In genomic region chr10:37488792-37489657, GRCh38 we compare ENCODE assay signal across 19 cellular contexts.
A peak's percentile ranks its signal among the peaks of the same experiment; 100 is the strongest.
DNase-seq lines count a peak whose midpoint lies in the region; ATAC-seq, FAIRE-seq and TF ChIP-seq lines count a peak whose summit lies in the region.
"Had no signal": no experiment of that assay in that cellular context is flagged by ENCODE, and none has a peak within 500 bp of the region (broad histone marks: within the 10 kb centered on the region; RNA-seq: fewer than 3 reads in every experiment).

No MANE protein-coding gene starts in this region.

- intact Hi-C loops in ovary (cut with DNase I) = no loop called here

- H2BK5ac ChIP-seq in mesenchymal stem cell (ENCODE audit: low read depth, low read length, poor library complexity, severe bottlenecking) = no peak overlapping the region

- H3K18ac ChIP-seq in mesenchymal stem cell (ENCODE audit: low read depth in 1 of 2, low read length in 2 of 2) = no peak overlapping the region

- H2BK120ac ChIP-seq in mesenchymal stem cell (ENCODE audit: low read depth, low read length) = no peak overlapping the region

- H3K27ac Mint-ChIP-seq in effector memory CD8-positive, alpha-beta T cell = no peak overlapping the region
- H3K27ac Mint-ChIP-seq: endodermal cell had no signal

- H3K9me3 ChIP-seq in SJSA1 (replicated peaks) (no peaks in the 10 kb centered on the region), ovary (no peaks in the 10 kb centered on the region), mesenchymal stem cell (ENCODE audit: control insufficient read depth, low read length) (no peaks in the 10 kb centered on the region)
- H3K9me3 ChIP-seq: BE2C, left ventricle myocardium inferior, neutrophil, vagina had no signal

- H3K23ac ChIP-seq in mesenchymal stem cell (ENCODE audit: low read length in 2 of 2) = no peak overlapping the region

- no peak for TF ChIP-seq EP300 in ovary (IDR thresholded peaks at IDR 0.05)

- H3K27me3 Mint-ChIP-seq in effector memory CD8-positive, alpha-beta T cell = no peaks in the 10 kb centered on the region

- TF ChIP-seq CTCF in fibroblast of the aortic adventitia (IDR thresholded peaks at IDR 0.05; ENCODE audit: insufficient read depth, low read length) (no peak), ovary (IDR thresholded peaks at IDR 0.05) (no peak)

- peaks cover 7 to 12% of the 10 kb centered on the region in 2 donors for H3K9me3 Mint-ChIP-seq in effector memory CD8-positive, alpha-beta T cell

- no peak overlapping the region for H2AFZ ChIP-seq in mesenchymal stem cell (ENCODE audit: low read depth, low read length)

- no peak overlapping the region for H4K8ac ChIP-seq in mesenchymal stem cell (ENCODE audit: low read length)

- H3K14ac ChIP-seq in mesenchymal stem cell (ENCODE audit: low read length in 2 of 2) = no peak overlapping the region

- H2BK12ac ChIP-seq in mesenchymal stem cell (ENCODE audit: low read length in 2 of 2) = no peak overlapping the region

- FAIRE-seq in A204.1 (lab: Jason Lieb, UNC) = peak; percentile 97
- FAIRE-seq: astrocyte, GM18507 had no signal

- no peak overlapping the region for H3K4me3 Mint-ChIP-seq in effector memory CD8-positive, alpha-beta T cell
- H3K4me3 Mint-ChIP-seq: endodermal cell had no signal

- H2BK15ac ChIP-seq in mesenchymal stem cell (ENCODE audit: low read depth, poor library complexity, severe bottlenecking) = no peak overlapping the region

- H3K9ac ChIP-seq in mesenchymal stem cell (ENCODE audit: low read length) = no peak overlapping the region

- ATAC-seq in HG03280 (IDR thresholded peaks at IDR 0.05; ENCODE audit: unreplicated experiment) = peak; percentile 68
- ATAC-seq in effector memory CD8-positive, alpha-beta T cell (replicated peaks) = no peak

- no peaks in the 10 kb centered on the region for H3K4me1 Mint-ChIP-seq in effector memory CD8-positive, alpha-beta T cell (ENCODE audit: low read depth in 2 of 2)
- H3K4me1 Mint-ChIP-seq: endodermal cell had no signal

- H3K27me3 ChIP-seq in SJSA1 (replicated peaks) (no peaks in the 10 kb centered on the region), ovary (no peaks in the 10 kb centered on the region), mesenchymal stem cell (ENCODE audit: control insufficient read depth in 1 of 2, insufficient read depth in 1 of 2, low read length in 2 of 2) (no peaks in the 10 kb centered on the region)
- H3K27me3 ChIP-seq: BE2C, neutrophil, vagina had no signal

- no peak overlapping the region for H2AK5ac ChIP-seq in mesenchymal stem cell (ENCODE audit: low read length, severe bottlenecking)

- H3K79me1 ChIP-seq in mesenchymal stem cell (replicated peaks; ENCODE audit: low read length, poor library complexity, severe bottlenecking) = no peaks in the 10 kb centered on the region

- no peak overlapping the region for H3K4me2 ChIP-seq in mesenchymal stem cell (ENCODE audit: low read length, poor library complexity, severe bottlenecking)

- H3K4me1 ChIP-seq in SJSA1 (replicated peaks) (peaks cover 25% of the 10 kb centered on the region), ovary (ENCODE audit: insufficient read depth) (no peaks in the 10 kb centered on the region), mesenchymal stem cell (ENCODE audit: control insufficient read depth, insufficient read depth, low read depth, low read length) (no peaks in the 10 kb centered on the region)
- H3K4me1 ChIP-seq: BE2C, left ventricle myocardium inferior, vagina had no signal

- no peak overlapping the region for H3K4ac ChIP-seq in mesenchymal stem cell (ENCODE audit: low read depth in 1 of 2, low read length in 2 of 2)

- H3K27ac ChIP-seq in SJSA1 (peak overlapping the region; percentile 92), ovary (no peak overlapping the region), mesenchymal stem cell (ENCODE audit: low read length, poor library complexity, severe bottlenecking) (no peak overlapping the region)
- H3K27ac ChIP-seq: left ventricle myocardium inferior, neutrophil, vagina had no signal

- no peak overlapping the region for H3K4me3 ChIP-seq in SJSA1
- no peak overlapping the region for H3K4me3 ChIP-seq in fibroblast of the aortic adventitia (ENCODE audit: low read depth, low read length)
- no peak overlapping the region for H3K4me3 ChIP-seq in ovary
- H3K4me3 ChIP-seq in mesenchymal stem cell (ENCODE audit: insufficient read depth in 1 of 2, low read depth in 1 of 2, low read length in 2 of 2) = no peak overlapping the region
- H3K4me3 ChIP-seq: left ventricle myocardium inferior, vagina had no signal

- no peak for TF ChIP-seq POLR2A in ovary (IDR thresholded peaks at IDR 0.05)

- H3K36me3 Mint-ChIP-seq in effector memory CD8-positive, alpha-beta T cell (ENCODE audit: insufficient read depth) = no peaks in the 10 kb centered on the region

- WGBS in ovary, 3 donors = 71 to 79% (median 71%) methylated on average over 10 of the region's 10 CpGs
- WGBS in mesenchymal stem cell = 70% methylated on average over 10 of the region's 10 CpGs

- H4K91ac ChIP-seq in mesenchymal stem cell (ENCODE audit: low read length) = no peak overlapping the region

- H3K36me3 ChIP-seq in SJSA1 = no peaks in the 10 kb centered on the region
- H3K36me3 ChIP-seq in ovary = no peaks in the 10 kb centered on the region
- H3K36me3 ChIP-seq in mesenchymal stem cell (ENCODE audit: control insufficient read depth in 1 of 2, insufficient read depth in 2 of 2, low read depth in 1 of 2, low read length in 2 of 2) = no peaks in the 10 kb centered on the region
- H3K36me3 ChIP-seq: BE2C, left ventricle myocardium inferior, neutrophil, vagina had no signal

- peak; percentile 92 to 98 for DNase-seq in SJSA1 (ENCODE audit: low read depth in 1 of 2, low spot score in 2 of 2)
- DNase-seq in fibroblast of the aortic adventitia (ENCODE audit: low read depth) = peak; percentile 10
- DNase-seq in ovary = no peak
- no peak for DNase-seq in DMS153 treated with DMSO at 0.1 percent for 48 hours (lab: John Stamatoyannopoulos, UW; ENCODE audit: unreplicated experiment)
- no peak for DNase-seq in effector memory CD8-positive, alpha-beta T cell
- DNase-seq in mesenchymal stem cell = no peak
- DNase-seq: activated CD4-positive, alpha-beta T cell treated with anti-CD3 and anti-CD28 coated beads for 48 hours; BE2C; endodermal cell; left ventricle myocardium inferior; MV-4-11; NCI-H226; stimulated activated CD8-positive, alpha-beta memory T cell treated with anti-CD3 and anti-CD28 coated beads, Interleukin-4, amount 100 ng/mL, for 48 hours had no signal

Comparison
In these comparisons a context has a peak if more than half of its experiments do, and no peak if none do; other contexts are left out.
1. DNase-seq: peak in SJSA1 (2 of 2) and fibroblast of the aortic adventitia (single experiment); none in ovary (0 of 5), DMS153 treated with DMSO at 0.1 percent for 48 hours (single experiment), effector memory CD8-positive, alpha-beta T cell (0 of 3) and mesenchymal stem cell (single experiment).